ENCODE assay signal across 9 cellular contexts in genomic region chr7:130925136-130925794, GRCh38.
DNase-seq lines count a peak whose midpoint lies in the region; ATAC-seq, FAIRE-seq and TF ChIP-seq lines count a peak whose summit lies in the region.
"Had no signal": no experiment of that assay in that cellular context is flagged by ENCODE, and none has a peak within 500 bp of the region (broad histone marks: within the 10 kb centered on the region; RNA-seq: fewer than 3 reads in every experiment).

No MANE protein-coding gene starts in this region.

- H3K4me1 Mint-ChIP-seq in CD4-positive, alpha-beta T cell (ENCODE audit: low read depth), result peaks cover 82% of the 10 kb centered on the region
- peaks cover 39% of the 10 kb centered on the region for H3K4me1 Mint-ChIP-seq in neural crest cell

- H2AFZ ChIP-seq in KMS-11 (ENCODE audit: low read depth) (no peak overlapping the region), K562 (ENCODE audit: low read depth, low read length) (no peak overlapping the region)

- H3K4me1 ChIP-seq in KMS-11 (ENCODE audit: low read depth, poor library complexity, severe bottlenecking) (peaks cover 33% of the 10 kb centered on the region), K562 (replicated peaks in 1 of 2; ENCODE audit: control insufficient read depth in 2 of 2, insufficient read depth in 2 of 2, low read length in 2 of 2) (peaks cover 4 to 5% of the 10 kb centered on the region in 2 experiments; a peak in 2 of 5 replicates)

- H3K4me3 ChIP-seq in KMS-11 (IDR thresholded peaks at IDR 0.05; ENCODE audit: insufficient read depth, low read depth, low read length) (no peak overlapping the region), K562 (no peak overlapping the region)

- POLR2A ChIA-PET in CD4-positive, alpha-beta T cell (lab: Charles Lee), result interaction anchor here (0.6 to 1.7 kb wide), 4 partner anchors 16 to 183 kb away, joined by 3 to 7 read pairs (median 3); no protein-coding TSS in a partner anchor
- POLR2A ChIA-PET in K562 (lab: Yijun Ruan, JAX), result interaction anchor here (1.2 to 1.4 kb wide), 3 partner anchors 13 to 15 kb away, joined by 3 to 4 read pairs (median 4); no protein-coding TSS in a partner anchor

- H3K36me3 Mint-ChIP-seq in CD4-positive, alpha-beta T cell (ENCODE audit: low read depth), result peaks cover 76% of the 10 kb centered on the region
- H3K36me3 Mint-ChIP-seq in neural crest cell (ENCODE audit: low read depth), result no peaks in the 10 kb centered on the region

- no peak for TF ChIP-seq EP300 in K562 (IDR thresholded peaks at IDR 0.05; ENCODE audit: low read length)

- ATAC-seq in CD4-positive, alpha-beta T cell (ENCODE audit: poor library complexity), result no peak
- ATAC-seq in K562, result peak; percentile 29
- no peak for ATAC-seq in HG03520 (IDR thresholded peaks at IDR 0.05; ENCODE audit: unreplicated experiment)

- in situ Hi-C loops in K562 (cut with MboI), result no loop called here

- WGBS in K562 (ENCODE audit: insufficient coverage, low coverage, missing lambda C conversion rate), result 74% methylated on average over 8 of the region's 8 CpGs

- DNase-seq in CD4-positive, alpha-beta T cell, result no peak
- DNase-seq in K562 (ENCODE audit: extremely low read depth in 1 of 4, low spot score in 3 of 4) (no peak), neural crest cell (ENCODE audit: low read depth, low spot score) (no peak), SK-N-DZ (ENCODE audit: low spot score) (no peak), HTR-8/SVneo (ENCODE audit: insufficient read length, low spot score) (no peak), AG20443 (ENCODE audit: low spot score) (no peak)
- DNase-seq: NCI-H345 had no signal

- H3K79me2 ChIP-seq in KMS-11 (ENCODE audit: insufficient read depth, low read depth), result peaks cover 77% of the 10 kb centered on the region; the same call in 1 of the 2 replicates
- H3K79me2 ChIP-seq in K562 (ENCODE audit: control insufficient read depth, insufficient read depth, low read length), result no peaks in the 10 kb centered on the region

- TF ChIP-seq POLR2A in K562 (conservative IDR thresholded peaks at IDR 0.05), result no peak

- TF ChIP-seq CTCF in CD4-positive, alpha-beta T cell (IDR thresholded peaks at IDR 0.05), result no peak
- TF ChIP-seq CTCF in KMS-11 (conservative IDR thresholded peaks at IDR 0.05; ENCODE audit: low read depth, low read length) (no peak), K562 (IDR thresholded peaks at IDR 0.05 in 2 of 3, conservative IDR thresholded peaks at IDR 0.05 in 1 of 3; ENCODE audit: insufficient read depth in 2 of 3, low read depth in 1 of 3, low read length in 3 of 3) (no peak), neural crest cell (conservative IDR thresholded peaks at IDR 0.05) (no peak)

- H4K20me1 ChIP-seq in KMS-11 (ENCODE audit: insufficient read depth) (peaks cover 15% of the 10 kb centered on the region), K562 (replicated peaks; ENCODE audit: control insufficient read depth, insufficient read depth, low read length) (no peaks in the 10 kb centered on the region)

- BruUV-seq in K562 (replicated peaks; lab: Mats Ljungman, UMichigan), result no TSS peak

- H3K27ac ChIP-seq in CD4-positive, alpha-beta T cell (ENCODE audit: low read depth, low read length), result no peak overlapping the region
- H3K27ac ChIP-seq in KMS-11 (peak overlapping the region; percentile 2; the same call in 1 of the 2 replicates), K562 (ENCODE audit: extremely low read depth, low read depth, low read length) (0 out of 3 replicates have a peak overlapping the region, but pooled peaks have one; percentile 24)

- no peaks in the 10 kb centered on the region for H3K9me1 ChIP-seq in K562 (ENCODE audit: control insufficient read depth, insufficient read depth, low read length)

- no peak for FAIRE-seq in K562 (lab: Jason Lieb, UNC)
- no peak for FAIRE-seq in HTR-8/SVneo (lab: Jason Lieb, UNC)

- H3K9ac ChIP-seq in KMS-11 (no peak overlapping the region), K562 (ENCODE audit: insufficient read depth in 1 of 2, low read depth in 2 of 2, low read length in 2 of 2) (no peak overlapping the region)

- intact Hi-C loops in CD4-positive, alpha-beta T cell (cut with DNase I, micrococcal nuclease), result no loop called here
- intact Hi-C loops in K562 (cut with micrococcal nuclease), result no loop called here

- H3K27ac Mint-ChIP-seq in CD4-positive, alpha-beta T cell, result peak overlapping the region; percentile 86
- H3K27ac Mint-ChIP-seq in neural crest cell (ENCODE audit: unreplicated experiment), result peak overlapping the region; percentile 78

- CTCF ChIA-PET in CD4-positive, alpha-beta T cell (lab: Charles Lee), result no interaction called here
- CTCF ChIA-PET in K562 (lab: Yijun Ruan, JAX; ENCODE audit: low intra/inter-chr PET ratio), result no interaction called here

- H3K9me3 ChIP-seq in CD4-positive, alpha-beta T cell (ENCODE audit: control insufficient read depth, low read length), result no peaks in the 10 kb centered on the region
- H3K9me3 ChIP-seq in K562 (replicated peaks; ENCODE audit: control insufficient read depth, insufficient read depth, low read depth, low read length), result no peaks in the 10 kb centered on the region

- no peak overlapping the region for H3K4me2 ChIP-seq in KMS-11
- H3K4me2 ChIP-seq in K562 (ENCODE audit: insufficient read depth, low read length), result no peak overlapping the region

- no peaks in the 10 kb centered on the region for H3K27me3 Mint-ChIP-seq in CD4-positive, alpha-beta T cell
- H3K27me3 Mint-ChIP-seq in neural crest cell (ENCODE audit: low read depth), result no peaks in the 10 kb centered on the region

- no peak for TF ChIP-seq RAD21 in K562 (CRISPR knock-in tag; conservative IDR thresholded peaks at IDR 0.05 in 1 of 2, IDR thresholded peaks at IDR 0.05 in 1 of 2)

- no peaks in the 10 kb centered on the region for H3K9me3 Mint-ChIP-seq in CD4-positive, alpha-beta T cell
- H3K9me3 Mint-ChIP-seq in neural crest cell, result no peaks in the 10 kb centered on the region

- H3K27me3 ChIP-seq in CD4-positive, alpha-beta T cell (ENCODE audit: control insufficient read depth, insufficient read depth, low read length), result no peaks in the 10 kb centered on the region
- H3K27me3 ChIP-seq in KMS-11 (ENCODE audit: insufficient read depth, low read depth) (no peaks in the 10 kb centered on the region), K562 (ENCODE audit: control insufficient read depth in 2 of 2, insufficient read depth in 2 of 2, low read length in 2 of 2) (no peaks in the 10 kb centered on the region)

- no peak overlapping the region for H3K4me3 Mint-ChIP-seq in CD4-positive, alpha-beta T cell
- H3K4me3 Mint-ChIP-seq in neural crest cell, result no peak overlapping the region

- H3K36me3 ChIP-seq in KMS-11 (ENCODE audit: insufficient read depth) (peaks cover 9% of the 10 kb centered on the region; the same call in 1 of the 2 replicates), K562 (ENCODE audit: control insufficient read depth, insufficient read depth, low read length) (no peaks in the 10 kb centered on the region)

TF ChIP-seq in K562, 482 proteins besides CTCF, POLR2A, EP300 and RAD21 (continues in another document):
- TF ChIP-seq, protein P1, sequence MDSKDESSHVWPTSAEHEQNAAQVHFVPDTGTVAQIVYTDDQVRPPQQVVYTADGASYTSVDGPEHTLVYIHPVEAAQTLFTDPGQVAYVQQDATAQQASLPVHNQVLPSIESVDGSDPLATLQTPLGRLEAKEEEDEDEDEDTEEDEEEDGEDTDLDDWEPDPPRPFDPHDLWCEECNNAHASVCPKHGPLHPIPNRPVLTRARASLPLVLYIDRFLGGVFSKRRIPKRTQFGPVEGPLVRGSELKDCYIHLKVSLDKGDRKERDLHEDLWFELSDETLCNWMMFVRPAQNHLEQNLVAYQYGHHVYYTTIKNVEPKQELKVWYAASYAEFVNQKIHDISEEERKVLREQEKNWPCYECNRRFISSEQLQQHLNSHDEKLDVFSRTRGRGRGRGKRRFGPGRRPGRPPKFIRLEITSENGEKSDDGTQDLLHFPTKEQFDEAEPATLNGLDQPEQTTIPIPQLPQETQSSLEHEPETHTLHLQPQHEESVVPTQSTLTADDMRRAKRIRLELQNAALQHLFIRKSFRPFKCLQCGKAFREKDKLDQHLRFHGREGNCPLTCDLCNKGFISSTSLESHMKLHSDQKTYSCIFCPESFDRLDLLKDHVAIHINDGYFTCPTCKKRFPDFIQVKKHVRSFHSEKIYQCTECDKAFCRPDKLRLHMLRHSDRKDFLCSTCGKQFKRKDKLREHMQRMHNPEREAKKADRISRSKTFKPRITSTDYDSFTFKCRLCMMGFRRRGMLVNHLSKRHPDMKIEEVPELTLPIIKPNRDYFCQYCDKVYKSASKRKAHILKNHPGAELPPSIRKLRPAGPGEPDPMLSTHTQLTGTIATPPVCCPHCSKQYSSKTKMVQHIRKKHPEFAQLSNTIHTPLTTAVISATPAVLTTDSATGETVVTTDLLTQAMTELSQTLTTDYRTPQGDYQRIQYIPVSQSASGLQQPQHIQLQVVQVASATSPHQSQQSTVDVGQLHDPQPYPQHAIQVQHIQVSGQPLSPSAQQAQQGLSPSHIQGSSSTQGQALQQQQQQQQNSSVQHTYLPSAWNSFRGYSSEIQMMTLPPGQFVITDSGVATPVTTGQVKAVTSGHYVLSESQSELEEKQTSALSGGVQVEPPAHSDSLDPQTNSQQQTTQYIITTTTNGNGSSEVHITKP (IDR thresholded peaks at IDR 0.05; ENCODE audit: partially characterized antibody), result no peak
- TF ChIP-seq ZNF224 (CRISPR knock-in tag; IDR thresholded peaks at IDR 0.05) (no peak), FIP1L1 (IDR thresholded peaks at IDR 0.05; ENCODE audit: low read depth, low read length, poor library complexity, severe bottlenecking) (no peak), SMAD4 (CRISPR knock-in tag; conservative IDR thresholded peaks at IDR 0.05) (no peak), ZNF311 (CRISPR knock-in tag; IDR thresholded peaks at IDR 0.05) (no peak)
- TF ChIP-seq, protein P2, sequence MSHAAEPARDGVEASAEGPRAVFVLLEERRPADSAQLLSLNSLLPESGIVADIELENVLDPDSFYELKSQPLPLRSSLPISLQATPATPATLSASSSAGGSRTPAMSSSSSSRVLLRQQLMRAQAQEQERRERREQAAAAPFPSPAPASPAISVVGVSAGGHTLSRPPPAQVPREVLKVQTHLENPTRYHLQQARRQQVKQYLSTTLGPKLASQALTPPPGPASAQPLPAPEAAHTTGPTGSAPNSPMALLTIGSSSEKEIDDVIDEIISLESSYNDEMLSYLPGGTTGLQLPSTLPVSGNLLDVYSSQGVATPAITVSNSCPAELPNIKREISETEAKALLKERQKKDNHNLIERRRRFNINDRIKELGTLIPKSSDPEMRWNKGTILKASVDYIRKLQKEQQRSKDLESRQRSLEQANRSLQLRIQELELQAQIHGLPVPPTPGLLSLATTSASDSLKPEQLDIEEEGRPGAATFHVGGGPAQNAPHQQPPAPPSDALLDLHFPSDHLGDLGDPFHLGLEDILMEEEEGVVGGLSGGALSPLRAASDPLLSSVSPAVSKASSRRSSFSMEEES (CRISPR knock-in tag; IDR thresholded peaks at IDR 0.05), result no peak
